In the genomic region with DNA sequence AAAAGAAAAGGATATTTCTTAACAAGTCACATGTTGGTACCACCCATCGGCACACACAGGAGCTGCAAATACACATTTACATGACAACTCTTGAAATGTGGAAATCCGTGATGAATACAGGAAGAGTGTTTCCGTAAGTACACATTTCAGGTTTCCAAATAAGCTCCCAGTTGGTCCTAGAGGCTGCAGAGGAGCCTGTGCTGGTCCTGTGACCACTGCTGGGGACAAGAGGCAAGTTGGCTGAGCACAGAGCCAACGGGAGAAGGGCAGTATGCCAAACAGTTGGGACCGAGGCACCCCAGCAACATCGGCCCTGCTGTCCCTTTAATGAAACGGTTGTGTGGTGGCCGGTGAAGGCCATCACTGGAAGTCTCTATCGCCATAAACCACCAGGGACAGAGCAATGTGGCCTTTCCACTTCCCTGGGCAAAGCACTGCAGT, we compare ENCODE assay signal across 9 cellular contexts. TPM values are rescaled to one million over a fixed set of nuclear protein-coding genes. Genes with fewer than 3 reads are reported as not detected.
A peak's percentile ranks its signal among the peaks of the same experiment; 100 is the strongest.
DNase-seq lines count a peak whose midpoint lies in the region; ATAC-seq and TF ChIP-seq lines count a peak whose summit lies in the region.
"Had no signal": no experiment of that assay in that cellular context is flagged by ENCODE, and none has a peak within 500 bp of the region (broad histone marks: within the 10 kb centered on the region; RNA-seq: fewer than 3 reads in every experiment).

No MANE protein-coding gene starts in this region.

- no peaks in the 10 kb centered on the region for H3K79me2 ChIP-seq in OCI-LY7 (ENCODE audit: insufficient read depth, low read depth, low read length)

- no peaks in the 10 kb centered on the region for H3K9me2 ChIP-seq in OCI-LY7 (ENCODE audit: insufficient read depth, low read length)

- H3K9me3 ChIP-seq in OCI-LY7 (ENCODE audit: low read length) (no peaks in the 10 kb centered on the region), esophagus squamous epithelium (no peaks in the 10 kb centered on the region)

- CTCF ChIA-PET in OCI-LY7 (lab: Charles Lee; ENCODE audit: unreplicated experiment): interaction anchor here (0.9 to 1.1 kb wide), 2 partner anchors 14 to 28 kb away, joined by 3 read pairs; no protein-coding TSS in a partner anchor

- H4K20me1 ChIP-seq in OCI-LY7 (ENCODE audit: insufficient read depth, low read length): no peaks in the 10 kb centered on the region

- peak overlapping the region; percentile 54; the same call in 1 of the 2 replicates for H2AFZ ChIP-seq in OCI-LY7 (ENCODE audit: low read length)

- no peak for TF ChIP-seq POLR2A in esophagus squamous epithelium (IDR thresholded peaks at IDR 0.05)

- H3K4me2 ChIP-seq in OCI-LY7 (ENCODE audit: low read length): peak overlapping the region; percentile 51

- TF ChIP-seq CTCF in GM06990 (IDR thresholded peaks at IDR 0.05; ENCODE audit: insufficient read depth, low read length, poor library complexity, severe bottlenecking) (no peak), OCI-LY7 (conservative IDR thresholded peaks at IDR 0.05; ENCODE audit: low read length) (no peak), esophagus squamous epithelium (IDR thresholded peaks at IDR 0.05) (no peak)

- no peak for DNase-seq in GM06990 (ENCODE audit: extremely low read depth, insufficient read length)
- DNase-seq in OCI-LY7 (ENCODE audit: low spot score): no peak
- no peak for DNase-seq in esophagus squamous epithelium (lab: John Stamatoyannopoulos, UW)
- DNase-seq in putamen (ENCODE audit: low spot score): peak; percentile 26
- DNase-seq in activated effector memory CD4-positive, alpha-beta T cell treated with anti-CD3 and anti-CD28 coated beads, Interleukin-2, amount 50 U/mL, for 16 hours: no peak
- DNase-seq: NCI-H1105 treated with DMSO at 0.1 percent for 48 hours, NCI-H82 had no signal

- ATAC-seq in GM21367 (IDR thresholded peaks at IDR 0.05; ENCODE audit: unreplicated experiment) (no peak), GM18520 (IDR thresholded peaks at IDR 0.05; ENCODE audit: unreplicated experiment) (no peak)

- peak overlapping the region; percentile 1 for H3K4me3 ChIP-seq in GM06990 (replicated peaks; ENCODE audit: low read depth, low read length)
- H3K4me3 ChIP-seq in OCI-LY7 (ENCODE audit: low read depth, low read length, poor library complexity, severe bottlenecking): no peak overlapping the region
- H3K4me3 ChIP-seq in esophagus squamous epithelium: no peak overlapping the region

- H3K27me3 ChIP-seq in GM06990 (replicated peaks; ENCODE audit: control insufficient read depth, insufficient read depth, low read length) (no peaks in the 10 kb centered on the region), esophagus squamous epithelium (no peaks in the 10 kb centered on the region)

- POLR2A ChIA-PET in OCI-LY7 (lab: Charles Lee): interaction anchor here (0.6 to 0.7 kb wide), 2 partner anchors 17 to 25 kb away, joined by 3 to 4 read pairs; no protein-coding TSS in a partner anchor

- WGBS in esophagus squamous epithelium, 2 donors: 63 to 64% methylated on average over 4 to 9 of the region's 9 CpGs

- peaks cover 24% of the 10 kb centered on the region for H3K4me1 ChIP-seq in OCI-LY7 (ENCODE audit: insufficient read depth, low read length, poor library complexity, severe bottlenecking)
- H3K4me1 ChIP-seq in esophagus squamous epithelium: peaks cover 5 to 53% (median 11%) of the 10 kb centered on the region in 3 donors

- intact Hi-C loops in OCI-LY7 (cut with micrococcal nuclease; ENCODE audit: unreplicated experiment): no loop called here
- intact Hi-C loops in esophagus squamous epithelium (cut with DNase I): no loop called here

- H3K27ac ChIP-seq in OCI-LY7 (ENCODE audit: low read depth, low read length, poor library complexity, severe bottlenecking): peak overlapping the region; percentile 22
- H3K27ac ChIP-seq in esophagus squamous epithelium: peak overlapping the region in 3 of 4 donors; percentile 4 to 65 (median 31)

- peaks cover 4% of the 10 kb centered on the region for H3K36me3 ChIP-seq in GM06990 (ENCODE audit: control insufficient read depth, insufficient read depth, low read length)
- peaks cover 3% of the 10 kb centered on the region; the same call in 1 of the 2 replicates for H3K36me3 ChIP-seq in OCI-LY7 (ENCODE audit: insufficient read depth, low read length)
- peaks cover 0 to 39% (median 0%) of the 10 kb centered on the region in 3 donors for H3K36me3 ChIP-seq in esophagus squamous epithelium

- BruUV-seq in OCI-LY7 (replicated peaks; lab: Mats Ljungman, UMichigan): no TSS peak

RNA-seq across cellular contexts. Expression of gene ARFGAP3, which starts 38.5 kb away (rescaled TPM):
- 24.2 and 29.9 TPM in 2 replicates for total RNA-seq in OCI-LY7 (2014; rRNA removed; shearing (Covaris generic))
- total RNA-seq in OCI-LY7 (2022): 47.0 and 49.0 TPM in 2 replicates
- total RNA-seq in esophagus squamous epithelium: 10 to 100 TPM; 27.3 to 35.1 (median 30.5) TPM
